Comparison of ENCODE assay signal across 18 cellular contexts in genomic region chr4:162644346-162644745, GRCh38.
DNase-seq lines count a peak whose midpoint lies in the region; FAIRE-seq and TF ChIP-seq lines count a peak whose summit lies in the region.
"Had no signal": no experiment of that assay in that cellular context is flagged by ENCODE, and none has a peak within 500 bp of the region (broad histone marks: within the 10 kb centered on the region; RNA-seq: fewer than 3 reads in every experiment).

No MANE protein-coding gene starts in this region.

- peak; percentile 11 for FAIRE-seq in D721Med (lab: Jason Lieb, UNC)
- FAIRE-seq: H54 had no signal

- no peaks in the 10 kb centered on the region for H3K4me1 ChIP-seq in adipocyte (ENCODE audit: control insufficient read depth, insufficient read depth, low read length)
- no peaks in the 10 kb centered on the region for H3K4me1 ChIP-seq in osteoblast (ENCODE audit: insufficient read depth, low read length)

- H3K27ac Mint-ChIP-seq in immature natural killer cell = no peak overlapping the region
- H3K27ac Mint-ChIP-seq: B cell; CD4-positive, alpha-beta memory T cell had no signal

- DNase-seq in D721Med (ENCODE audit: insufficient read length, low spot score) (no peak), adipocyte (ENCODE audit: low read depth) (peak; percentile 60), epithelial cell of prostate (ENCODE audit: low read depth, low spot score) (peak; percentile 3), osteoblast (ENCODE audit: insufficient read length, low spot score, missing footprints) (peak; percentile 43), immature natural killer cell (no peak), AG08396 (ENCODE audit: low spot score) (no peak), retina (no peak)
- DNase-seq in activated T-cell treated with anti-CD3 and anti-CD28 coated beads, Interleukin-2, amount 50 U/mL, for 48 hours = no peak
- DNase-seq: CD4-positive, alpha-beta memory T cell; Karpas-422; MM.1S; NCI-H1105; NCI-H187; NCI-H446 treated with DMSO at 0.1 percent for 48 hours; NCI-H774; PC-9 had no signal

- H3K36me3 Mint-ChIP-seq in immature natural killer cell = peaks cover 0 to 4% (median 0%) of the 10 kb centered on the region in 3 donors
- H3K36me3 Mint-ChIP-seq: CD4-positive, alpha-beta memory T cell had no signal

- H3K27me3 ChIP-seq in adipocyte (replicated peaks; ENCODE audit: control insufficient read depth, insufficient read depth, low read length) = no peaks in the 10 kb centered on the region
- H3K27me3 ChIP-seq in osteoblast (ENCODE audit: insufficient read depth, low read length) = no peaks in the 10 kb centered on the region

- no peak overlapping the region for H3K9ac ChIP-seq in adipocyte (ENCODE audit: low read length)

- no peaks in the 10 kb centered on the region for H3K4me1 Mint-ChIP-seq in immature natural killer cell
- H3K4me1 Mint-ChIP-seq: B cell; CD4-positive, alpha-beta memory T cell had no signal

- no peaks in the 10 kb centered on the region for H4K20me1 ChIP-seq in osteoblast (ENCODE audit: insufficient read depth, low read length)

- H3K9me3 Mint-ChIP-seq in immature natural killer cell = peaks cover 5 to 24% (median 16%) of the 10 kb centered on the region in 6 donors

- H2AFZ ChIP-seq in osteoblast (ENCODE audit: low read length) = no peak overlapping the region
- H2AFZ ChIP-seq: PC-9 had no signal

- no peak overlapping the region for H3K4me3 Mint-ChIP-seq in immature natural killer cell
- H3K4me3 Mint-ChIP-seq: B cell; CD4-positive, alpha-beta memory T cell had no signal

- TF ChIP-seq CTCF in D721Med (IDR thresholded peaks at IDR 0.05; ENCODE audit: insufficient read depth, missing control alignments) = no peak
- no peak for TF ChIP-seq CTCF in osteoblast (IDR thresholded peaks at IDR 0.05; ENCODE audit: extremely low read depth, low read depth, low read length)

- H3K9me3 ChIP-seq in adipocyte (ENCODE audit: control insufficient read depth, low read length) (no peaks in the 10 kb centered on the region), osteoblast (ENCODE audit: low read depth, low read length) (no peaks in the 10 kb centered on the region)

- H3K27ac ChIP-seq in epithelial cell of prostate (no peak overlapping the region), osteoblast (ENCODE audit: low read depth, low read length) (no peak overlapping the region)
- H3K27ac ChIP-seq: PC-9 had no signal

- H3K4me3 ChIP-seq in adipocyte (ENCODE audit: low read length) = no peak overlapping the region
- no peak overlapping the region for H3K4me3 ChIP-seq in osteoblast (ENCODE audit: insufficient read depth, low read length)
- H3K4me3 ChIP-seq: PC-9 had no signal

- H3K36me3 ChIP-seq in adipocyte (ENCODE audit: control insufficient read depth, insufficient read depth, low read length, severe bottlenecking) = no peaks in the 10 kb centered on the region
- H3K36me3 ChIP-seq in osteoblast (ENCODE audit: insufficient read depth, low read length) = no peaks in the 10 kb centered on the region

- no peak overlapping the region for H3K4me2 ChIP-seq in osteoblast (ENCODE audit: insufficient read depth, low read length)
- H3K4me2 ChIP-seq: PC-9 had no signal

- H3K27me3 Mint-ChIP-seq in immature natural killer cell (ENCODE audit: low read depth in 3 of 3) = peaks cover 0 to 3% (median 0%) of the 10 kb centered on the region in 3 donors
- H3K27me3 Mint-ChIP-seq: B cell; CD4-positive, alpha-beta memory T cell had no signal

- no peaks in the 10 kb centered on the region for H3K79me2 ChIP-seq in osteoblast (ENCODE audit: insufficient read depth, low read length)

Comparison
In these comparisons a context has a peak if more than half of its experiments do, and no peak if none do; other contexts are left out.
1. DNase-seq: peak in adipocyte (single experiment), epithelial cell of prostate (single experiment) and osteoblast (single experiment); none in D721Med (single experiment), immature natural killer cell (0 of 3), AG08396 (single experiment), activated T-cell treated with anti-CD3 and anti-CD28 coated beads, Interleukin-2, amount 50 U/mL, for 48 hours (0 of 2) and retina (single experiment).